ENCODE assay signal across 19 cellular contexts in genomic region chr1:192967211-192967877, GRCh38.
"Had no signal": no experiment of that assay in that cellular context is flagged by ENCODE, and none has a peak within 500 bp of the region (broad histone marks: within the 10 kb centered on the region; RNA-seq: fewer than 3 reads in every experiment).

No MANE protein-coding gene starts in this region.

- H3K79me2 ChIP-seq: parathyroid adenoma had no signal

- H3K4me1 Mint-ChIP-seq: activated CD4-positive, alpha-beta T cell treated with anti-CD3 and anti-CD28 coated beads, Interleukin-2, amount 10 ng/mL, durations not matched to agents 24 days and 14 days; activated T-helper 17 cell treated with anti-CD3 and anti-CD28 coated beads, Interleukin-2, amount 50 U/mL, for 72 hours had no signal

- H3K4me3 ChIP-seq: body of pancreas, gastrocnemius medialis, heart right ventricle, tibial artery had no signal

- DNase-seq: activated CD4-positive, alpha-beta T cell treated with anti-CD3 and anti-CD28 coated beads, Interleukin-2, amount 10 ng/mL, durations not matched to agents 24 days and 14 days; activated CD8-positive, alpha-beta T cell treated with anti-CD3 and anti-CD28 coated beads for 36 hours; activated naive CD4-positive, alpha-beta T cell; activated T-cell treated with anti-CD3 and anti-CD28 coated beads, Interleukin-2, amount 50 U/mL, for 1 hour; body of pancreas; endodermal cell; gastrocnemius medialis; heart right ventricle; immature natural killer cell; mesenchymal stem cell; retina; stimulated activated CD4-positive, alpha-beta T cell treated with anti-CD3 and anti-CD28 coated beads, Interleukin-2, amount 100 ng/mL, for 24 hours; stimulated activated naive CD4-positive, alpha-beta T cell treated with Interleukin-2 at 50 U/mL for 16 hours; tibial artery had no signal

- ATAC-seq: activated CD8-positive, alpha-beta T cell treated with anti-CD3 and anti-CD28 coated beads for 36 hours; body of pancreas; gastrocnemius medialis; heart right ventricle; natural killer cell treated with Interleukin-12 subunit alpha and Interleukin-12 subunit beta and Interleukin-15 and Interleukin-18, amount 100 ng/mL, for 72 hours had no signal

- H3K36me3 Mint-ChIP-seq: immature natural killer cell; natural killer cell treated with Interleukin-12 subunit alpha and Interleukin-12 subunit beta and Interleukin-15 and Interleukin-18, amount 100 ng/mL, for 72 hours had no signal

- H3K4me3 Mint-ChIP-seq: activated CD4-positive, alpha-beta T cell treated with anti-CD3 and anti-CD28 coated beads, Interleukin-2, amount 10 ng/mL, durations not matched to agents 24 days and 14 days; activated CD8-positive, alpha-beta T cell treated with anti-CD3 and anti-CD28 coated beads for 36 hours; activated T-helper 17 cell treated with anti-CD3 and anti-CD28 coated beads, Interleukin-2, amount 50 U/mL, for 72 hours; endodermal cell; immature natural killer cell; natural killer cell treated with Interleukin-12 subunit alpha and Interleukin-12 subunit beta and Interleukin-15 and Interleukin-18, amount 100 ng/mL, for 72 hours; T-helper 2 cell treated with Interferon-gamma antibody and Interleukin-4, amounts not matched to agents 5 μg/mL and 100 μg/mL, for 36 hours had no signal

- H3K27me3 Mint-ChIP-seq: activated CD4-positive, alpha-beta T cell treated with anti-CD3 and anti-CD28 coated beads, Interleukin-2, amount 10 ng/mL, durations not matched to agents 24 days and 14 days; activated CD8-positive, alpha-beta T cell treated with anti-CD3 and anti-CD28 coated beads for 36 hours; activated T-helper 17 cell treated with anti-CD3 and anti-CD28 coated beads, Interleukin-2, amount 50 U/mL, for 72 hours; natural killer cell treated with Interleukin-12 subunit alpha and Interleukin-12 subunit beta and Interleukin-15 and Interleukin-18, amount 100 ng/mL, for 72 hours had no signal

- H3K27me3 ChIP-seq: body of pancreas, gastrocnemius medialis, heart right ventricle, tibial artery had no signal

- H3K36me3 ChIP-seq: gastrocnemius medialis, heart right ventricle, tibial artery had no signal

- H3K9me3 ChIP-seq: body of pancreas, gastrocnemius medialis, heart right ventricle had no signal

- H3K9ac ChIP-seq: parathyroid adenoma had no signal

- H3K27ac ChIP-seq: body of pancreas, gastrocnemius medialis, heart right ventricle, parathyroid adenoma, tibial artery had no signal

- H2AFZ ChIP-seq: parathyroid adenoma had no signal

- FAIRE-seq: urothelium cell line had no signal

- H3K27ac Mint-ChIP-seq: activated CD4-positive, alpha-beta T cell treated with anti-CD3 and anti-CD28 coated beads, Interleukin-2, amount 10 ng/mL, durations not matched to agents 24 days and 14 days; activated CD8-positive, alpha-beta T cell treated with anti-CD3 and anti-CD28 coated beads for 36 hours; activated T-helper 17 cell treated with anti-CD3 and anti-CD28 coated beads, Interleukin-2, amount 50 U/mL, for 72 hours; endodermal cell; immature natural killer cell; T-helper 2 cell treated with Interferon-gamma antibody and Interleukin-4, amounts not matched to agents 5 μg/mL and 100 μg/mL, for 36 hours had no signal

- H3K9me3 Mint-ChIP-seq: activated CD4-positive, alpha-beta T cell treated with anti-CD3 and anti-CD28 coated beads, Interleukin-2, amount 10 ng/mL, durations not matched to agents 24 days and 14 days; activated CD8-positive, alpha-beta T cell treated with anti-CD3 and anti-CD28 coated beads for 36 hours; activated T-helper 17 cell treated with anti-CD3 and anti-CD28 coated beads, Interleukin-2, amount 50 U/mL, for 72 hours; immature natural killer cell; natural killer cell treated with Interleukin-12 subunit alpha and Interleukin-12 subunit beta and Interleukin-15 and Interleukin-18, amount 100 ng/mL, for 72 hours; T-helper 2 cell treated with Interferon-gamma antibody and Interleukin-4, amounts not matched to agents 5 μg/mL and 100 μg/mL, for 36 hours had no signal

- H3K4me1 ChIP-seq: gastrocnemius medialis, parathyroid adenoma, tibial artery had no signal
